Comparison of ENCODE assay signal across 9 cellular contexts in the genomic region with DNA sequence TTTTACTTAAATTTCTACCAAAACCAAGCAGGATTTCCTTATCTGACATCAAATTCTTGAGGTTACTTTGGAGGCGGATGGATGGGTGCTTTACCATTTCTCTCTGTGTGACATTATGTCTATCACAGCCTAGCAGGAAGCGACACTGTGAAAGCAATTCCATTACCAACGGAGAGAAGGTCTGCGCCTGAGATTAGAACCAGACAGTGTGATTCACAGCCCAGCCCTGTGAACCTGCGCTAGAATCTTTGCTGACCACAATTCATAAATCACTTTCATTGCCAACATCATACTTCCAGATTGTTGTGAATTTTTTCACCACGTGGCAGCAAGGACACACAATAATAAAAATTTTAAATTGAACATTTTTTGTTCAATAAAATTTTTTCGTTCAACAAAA.
A peak's percentile ranks its signal among the peaks of the same experiment; 100 is the strongest.
DNase-seq lines count a peak whose midpoint lies in the region; ATAC-seq and TF ChIP-seq lines count a peak whose summit lies in the region.
"Had no signal": no experiment of that assay in that cellular context is flagged by ENCODE, and none has a peak within 500 bp of the region (broad histone marks: within the 10 kb centered on the region; RNA-seq: fewer than 3 reads in every experiment).

No MANE protein-coding gene starts in this region.

- peak; percentile 16 for DNase-seq in LoVo (ENCODE audit: low spot score)
- DNase-seq in activated T-cell treated with anti-CD3 and anti-CD28 coated beads, Interleukin-2, amount 50 U/mL, for 1 hour: peak; percentile 58
- DNase-seq in foreskin keratinocyte: peak; percentile 65 to 79
- peak; percentile 34 to 60 for DNase-seq in stimulated activated CD8-positive, alpha-beta memory T cell treated with anti-CD3 and anti-CD28 coated beads, Interleukin-15, amount 100 ng/mL, for 4 hours (ENCODE audit: low read depth in 2 of 2)
- DNase-seq in NCI-H524 (lab: John Stamatoyannopoulos, UW): no peak
- no peak for DNase-seq in NK-92 (lab: John Stamatoyannopoulos, UW; ENCODE audit: unreplicated experiment)
- no peak for DNase-seq in NCI-H2227 treated with DMSO at 0.1 percent for 48 hours (lab: John Stamatoyannopoulos, UW)
- DNase-seq: right lobe of liver had no signal

- peaks cover 17% of the 10 kb centered on the region for H3K4me1 ChIP-seq in foreskin keratinocyte
- H3K4me1 ChIP-seq: right lobe of liver had no signal

- H3K27me3 ChIP-seq in foreskin keratinocyte: no peaks in the 10 kb centered on the region
- H3K27me3 ChIP-seq: right lobe of liver had no signal

- no peak for TF ChIP-seq CTCF in foreskin keratinocyte (conservative IDR thresholded peaks at IDR 0.05)

- ATAC-seq in foreskin keratinocyte (peak; percentile 77), HG03139 (IDR thresholded peaks at IDR 0.05; ENCODE audit: unreplicated experiment) (no peak)

- no peak overlapping the region for H3K27ac ChIP-seq in foreskin keratinocyte

Comparison
In these comparisons a context has a peak if more than half of its experiments do, and no peak if none do; other contexts are left out.
1. DNase-seq: peak in LoVo (single experiment), activated T-cell treated with anti-CD3 and anti-CD28 coated beads, Interleukin-2, amount 50 U/mL, for 1 hour (single experiment), foreskin keratinocyte (2 of 2) and stimulated activated CD8-positive, alpha-beta memory T cell treated with anti-CD3 and anti-CD28 coated beads, Interleukin-15, amount 100 ng/mL, for 4 hours (2 of 2); none in NCI-H524 (0 of 2), NK-92 (single experiment) and NCI-H2227 treated with DMSO at 0.1 percent for 48 hours (single experiment).